Comparison of ENCODE assay signal across 24 cellular contexts in the genomic region with DNA sequence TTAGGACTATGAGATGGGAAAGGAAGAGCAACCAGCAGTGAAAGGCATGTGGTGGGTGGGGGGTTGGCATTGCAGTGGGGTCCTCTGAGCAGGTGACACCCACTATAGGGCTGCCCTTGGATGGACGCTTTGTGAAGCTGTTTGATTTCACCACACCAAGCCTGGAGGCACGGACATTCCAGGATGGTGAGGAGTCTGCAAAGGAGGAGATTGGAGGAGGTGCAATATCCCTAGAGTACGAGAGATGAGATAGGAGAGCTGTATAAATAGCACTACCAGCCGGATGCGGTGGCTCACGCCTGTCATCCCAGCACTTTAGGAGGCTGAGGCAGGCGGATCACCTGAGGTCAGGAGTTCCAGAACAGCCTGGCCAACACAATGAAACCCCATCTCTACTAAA. TPM values are rescaled to one million over a fixed set of nuclear protein-coding genes. Genes with fewer than 3 reads are reported as not detected.
DNase-seq lines count a peak whose midpoint lies in the region; TF ChIP-seq lines count a peak whose summit lies in the region.
"Had no signal": no experiment of that assay in that cellular context is flagged by ENCODE, and none has a peak within 500 bp of the region (broad histone marks: within the 10 kb centered on the region; RNA-seq: fewer than 3 reads in every experiment).

No MANE protein-coding gene starts in this region.

- H4K12ac ChIP-seq in trophoblast cell (ENCODE audit: low read depth, low read length), result no peak overlapping the region

- H2AFZ ChIP-seq in trophoblast cell (ENCODE audit: insufficient read depth, low read length, poor library complexity), result no peak overlapping the region

- H3K27me3 ChIP-seq in trophoblast cell (ENCODE audit: insufficient read depth, low read length), result no peaks in the 10 kb centered on the region

- no peak overlapping the region for H3K4me3 ChIP-seq in trophoblast cell (ENCODE audit: low read depth, low read length)
- H3K4me3 ChIP-seq: GM12878, K562 had no signal

- H3K18ac ChIP-seq in trophoblast cell (ENCODE audit: low read length), result no peak overlapping the region

- H3K4me1 ChIP-seq in trophoblast cell (ENCODE audit: control insufficient read depth in 1 of 2, insufficient read depth in 2 of 2, low read length in 2 of 2), result peaks cover 8 to 13% of the 10 kb centered on the region in 2 experiments

- H3K36me3 ChIP-seq in trophoblast cell (ENCODE audit: control insufficient read depth in 1 of 2, insufficient read depth in 2 of 2, low read length in 2 of 2), result no peaks in the 10 kb centered on the region

- no peak overlapping the region for H3K4me2 ChIP-seq in trophoblast cell (ENCODE audit: low read length)

- in situ Hi-C loops in SK-MEL-5 (cut with HindIII; ENCODE audit: low pct_unique_long_range_greater_than_20kb, low sequenced_read_pairs), result no loop called here

- no CpG with 5 or more reads among the region's 7 CpGs for WGBS in trophoblast cell (ENCODE audit: extremely low coverage, insufficient coverage, insufficient read length)

- no peak overlapping the region for H4K8ac ChIP-seq in trophoblast cell (ENCODE audit: low read depth, low read length)

- H3K14ac ChIP-seq in trophoblast cell (ENCODE audit: low read length), result no peak overlapping the region

- H3K9me3 ChIP-seq in trophoblast cell (ENCODE audit: insufficient read depth, low read depth, low read length), result no peaks in the 10 kb centered on the region

- no peak overlapping the region for H4K91ac ChIP-seq in trophoblast cell (ENCODE audit: low read depth, low read length)

- CTCF ChIA-PET in GM10248 (lab: Yijun Ruan, JAX), result no interaction called here

- H2BK5ac ChIP-seq in trophoblast cell (ENCODE audit: low read depth, low read length, poor library complexity), result no peak overlapping the region

- no peak overlapping the region for H3K27ac ChIP-seq in trophoblast cell (ENCODE audit: low read depth, low read length)

- peak overlapping the region; percentile 6 for H2BK12ac ChIP-seq in trophoblast cell (ENCODE audit: low read length)

- DNase-seq in Daoy (ENCODE audit: low read depth) (peak; percentile 53), HT1080 (ENCODE audit: low read depth) (peak; percentile 39), SK-MEL-5 (ENCODE audit: low read depth, low spot score) (peak; percentile 11), trophoblast cell (peak; percentile 69 to 75), GM10248 (ENCODE audit: extremely low spot score) (no peak), NCI-H524 treated with DMSO at 0.1 percent for 48 hours (lab: John Stamatoyannopoulos, UW) (no peak)
- no peak for DNase-seq in stimulated activated CD4-positive, alpha-beta T cell treated with anti-CD3 and anti-CD28 coated beads, Interleukin-2, amount 100 ng/mL, for 24 hours
- DNase-seq: C1 segment of cervical spinal cord; CD8-positive, alpha-beta T cell; DMS 273 treated with DMSO at 0.1 percent for 48 hours; DMS79; Kasumi-1; MV-4-11; NCI-H1105; NCI-H1436 treated with DMSO at 0.1 percent for 48 hours; NCI-H187 treated with DMSO at 0.1 percent for 48 hours; NCI-H2107; NCI-H446 treated with DMSO at 0.1 percent for 48 hours; NCI-H69; T-helper 17 cell had no signal

- no peak overlapping the region for H2AK5ac ChIP-seq in trophoblast cell (ENCODE audit: low read length)

- H3K9ac ChIP-seq in trophoblast cell (ENCODE audit: low read length), result no peak overlapping the region

- POLR2A ChIA-PET in GM10248 (lab: Yijun Ruan, JAX), result no interaction called here

- H3K79me1 ChIP-seq in trophoblast cell (ENCODE audit: low read length), result no peaks in the 10 kb centered on the region

- H3K4ac ChIP-seq in trophoblast cell (ENCODE audit: low read depth, low read length), result no peak overlapping the region

- H3K79me2 ChIP-seq in trophoblast cell (ENCODE audit: control insufficient read depth, insufficient read depth, low read length, poor library complexity), result no peaks in the 10 kb centered on the region

- no peak overlapping the region for H2BK120ac ChIP-seq in trophoblast cell (ENCODE audit: insufficient read depth, low read length, poor library complexity)

- no peak for TF ChIP-seq CTCF in GM10248 (IDR thresholded peaks at IDR 0.05; ENCODE audit: control extremely low read depth, extremely low read depth, low read depth, missing control alignments)

- no peak overlapping the region for H3K23ac ChIP-seq in trophoblast cell (ENCODE audit: low read length)

RNA-seq across cellular contexts. Expression of gene SHOX, which starts 42.3 kb away (rescaled TPM):
- not detected in 2 replicates for total RNA-seq in Daoy (2014; rRNA removed; shearing (Covaris generic))
- not detected in 2 replicates for total RNA-seq in HT1080 (2014; rRNA removed; shearing (Covaris generic))
- not detected in 2 replicates for polyA plus RNA-seq in HT1080 (2015; cell fraction: cytosol; rRNA removed)
- not detected in 2 replicates for polyA plus RNA-seq in HT1080 (2015; cell fraction: nucleus; rRNA removed)
- total RNA-seq in SK-MEL-5 (2014; rRNA removed; shearing (Covaris generic)), result not detected in 2 replicates
- polyA plus RNA-seq in SK-MEL-5 (2015; cell fraction: cytosol; rRNA removed), result not detected in 2 replicates
- not detected in 2 replicates for polyA plus RNA-seq in SK-MEL-5 (2015; cell fraction: nucleus; rRNA removed)
- 0.01 TPM in 2 replicates for polyA plus RNA-seq in trophoblast cell (2013)
- total RNA-seq: CD8-positive, alpha-beta T cell; GM12878; HT-29; K562; MCF 10A; T-helper 17 cell had no signal
- polyA plus RNA-seq: K562 had no signal

Comparison
In these comparisons a context has a peak if more than half of its experiments do, and no peak if none do; other contexts are left out.
1. DNase-seq: peak in Daoy (single experiment), HT1080 (single experiment), SK-MEL-5 (single experiment) and trophoblast cell (2 of 2); none in GM10248 (single experiment), NCI-H524 treated with DMSO at 0.1 percent for 48 hours (single experiment) and stimulated activated CD4-positive, alpha-beta T cell treated with anti-CD3 and anti-CD28 coated beads, Interleukin-2, amount 100 ng/mL, for 24 hours (0 of 2).